Comparison of ENCODE assay signal across 1 cellular context in the genomic region with DNA sequence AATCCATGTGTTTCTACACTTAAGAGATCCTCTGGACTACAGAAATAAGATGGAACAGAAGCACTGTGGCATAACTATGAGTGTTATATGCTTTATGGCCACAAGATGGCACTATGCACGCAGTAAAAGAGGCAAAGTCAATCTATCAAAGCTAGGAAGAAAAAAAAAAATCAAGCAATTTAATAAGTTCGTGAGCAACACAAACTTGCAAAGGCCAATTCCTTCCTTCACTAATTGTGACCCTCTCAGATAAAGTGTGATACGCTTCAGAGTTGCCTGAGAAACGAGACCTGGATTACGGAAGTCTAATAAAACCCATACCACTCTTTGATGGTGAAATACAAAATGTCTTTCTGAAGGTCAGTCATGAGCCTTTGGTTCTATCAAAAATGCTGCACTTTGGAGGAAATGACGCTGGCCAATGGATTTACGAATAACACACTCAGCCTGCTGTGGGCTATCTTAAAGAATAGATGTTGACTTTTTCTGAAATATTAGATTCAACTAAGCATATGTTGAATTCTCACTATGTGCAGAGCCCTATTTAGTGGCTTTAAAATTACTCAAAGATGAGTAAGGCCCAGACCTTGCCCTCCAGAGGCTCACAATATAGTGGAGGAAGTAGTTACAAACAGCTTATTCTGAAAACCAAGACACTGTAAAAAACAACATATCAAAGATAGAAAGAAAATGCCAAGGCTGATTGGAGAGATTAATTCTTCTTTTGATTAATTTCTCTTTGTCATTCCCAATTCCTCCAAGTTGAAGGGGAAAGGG.
TF ChIP-seq lines count a peak whose summit lies in the region.

No MANE protein-coding gene starts in this region.

TF ChIP-seq in HepG2, 621 proteins besides CTCF, POLR2A, EP300 and RAD21 (continued from another document and continues in another):
- TF ChIP-seq ISX (CRISPR knock-in tag; conservative IDR thresholded peaks at IDR 0.05), result no peak
- TF ChIP-seq RFX3 (CRISPR knock-in tag; IDR thresholded peaks at IDR 0.05), result no peak
- TF ChIP-seq ZBTB38 (CRISPR knock-in tag; IDR thresholded peaks at IDR 0.05), result no peak
- TF ChIP-seq BHLHE40 (IDR thresholded peaks at IDR 0.05; ENCODE audit: low read length), result no peak
- no peak for TF ChIP-seq ARNTL (CRISPR knock-in tag; IDR thresholded peaks at IDR 0.05)
- TF ChIP-seq, protein P1, sequence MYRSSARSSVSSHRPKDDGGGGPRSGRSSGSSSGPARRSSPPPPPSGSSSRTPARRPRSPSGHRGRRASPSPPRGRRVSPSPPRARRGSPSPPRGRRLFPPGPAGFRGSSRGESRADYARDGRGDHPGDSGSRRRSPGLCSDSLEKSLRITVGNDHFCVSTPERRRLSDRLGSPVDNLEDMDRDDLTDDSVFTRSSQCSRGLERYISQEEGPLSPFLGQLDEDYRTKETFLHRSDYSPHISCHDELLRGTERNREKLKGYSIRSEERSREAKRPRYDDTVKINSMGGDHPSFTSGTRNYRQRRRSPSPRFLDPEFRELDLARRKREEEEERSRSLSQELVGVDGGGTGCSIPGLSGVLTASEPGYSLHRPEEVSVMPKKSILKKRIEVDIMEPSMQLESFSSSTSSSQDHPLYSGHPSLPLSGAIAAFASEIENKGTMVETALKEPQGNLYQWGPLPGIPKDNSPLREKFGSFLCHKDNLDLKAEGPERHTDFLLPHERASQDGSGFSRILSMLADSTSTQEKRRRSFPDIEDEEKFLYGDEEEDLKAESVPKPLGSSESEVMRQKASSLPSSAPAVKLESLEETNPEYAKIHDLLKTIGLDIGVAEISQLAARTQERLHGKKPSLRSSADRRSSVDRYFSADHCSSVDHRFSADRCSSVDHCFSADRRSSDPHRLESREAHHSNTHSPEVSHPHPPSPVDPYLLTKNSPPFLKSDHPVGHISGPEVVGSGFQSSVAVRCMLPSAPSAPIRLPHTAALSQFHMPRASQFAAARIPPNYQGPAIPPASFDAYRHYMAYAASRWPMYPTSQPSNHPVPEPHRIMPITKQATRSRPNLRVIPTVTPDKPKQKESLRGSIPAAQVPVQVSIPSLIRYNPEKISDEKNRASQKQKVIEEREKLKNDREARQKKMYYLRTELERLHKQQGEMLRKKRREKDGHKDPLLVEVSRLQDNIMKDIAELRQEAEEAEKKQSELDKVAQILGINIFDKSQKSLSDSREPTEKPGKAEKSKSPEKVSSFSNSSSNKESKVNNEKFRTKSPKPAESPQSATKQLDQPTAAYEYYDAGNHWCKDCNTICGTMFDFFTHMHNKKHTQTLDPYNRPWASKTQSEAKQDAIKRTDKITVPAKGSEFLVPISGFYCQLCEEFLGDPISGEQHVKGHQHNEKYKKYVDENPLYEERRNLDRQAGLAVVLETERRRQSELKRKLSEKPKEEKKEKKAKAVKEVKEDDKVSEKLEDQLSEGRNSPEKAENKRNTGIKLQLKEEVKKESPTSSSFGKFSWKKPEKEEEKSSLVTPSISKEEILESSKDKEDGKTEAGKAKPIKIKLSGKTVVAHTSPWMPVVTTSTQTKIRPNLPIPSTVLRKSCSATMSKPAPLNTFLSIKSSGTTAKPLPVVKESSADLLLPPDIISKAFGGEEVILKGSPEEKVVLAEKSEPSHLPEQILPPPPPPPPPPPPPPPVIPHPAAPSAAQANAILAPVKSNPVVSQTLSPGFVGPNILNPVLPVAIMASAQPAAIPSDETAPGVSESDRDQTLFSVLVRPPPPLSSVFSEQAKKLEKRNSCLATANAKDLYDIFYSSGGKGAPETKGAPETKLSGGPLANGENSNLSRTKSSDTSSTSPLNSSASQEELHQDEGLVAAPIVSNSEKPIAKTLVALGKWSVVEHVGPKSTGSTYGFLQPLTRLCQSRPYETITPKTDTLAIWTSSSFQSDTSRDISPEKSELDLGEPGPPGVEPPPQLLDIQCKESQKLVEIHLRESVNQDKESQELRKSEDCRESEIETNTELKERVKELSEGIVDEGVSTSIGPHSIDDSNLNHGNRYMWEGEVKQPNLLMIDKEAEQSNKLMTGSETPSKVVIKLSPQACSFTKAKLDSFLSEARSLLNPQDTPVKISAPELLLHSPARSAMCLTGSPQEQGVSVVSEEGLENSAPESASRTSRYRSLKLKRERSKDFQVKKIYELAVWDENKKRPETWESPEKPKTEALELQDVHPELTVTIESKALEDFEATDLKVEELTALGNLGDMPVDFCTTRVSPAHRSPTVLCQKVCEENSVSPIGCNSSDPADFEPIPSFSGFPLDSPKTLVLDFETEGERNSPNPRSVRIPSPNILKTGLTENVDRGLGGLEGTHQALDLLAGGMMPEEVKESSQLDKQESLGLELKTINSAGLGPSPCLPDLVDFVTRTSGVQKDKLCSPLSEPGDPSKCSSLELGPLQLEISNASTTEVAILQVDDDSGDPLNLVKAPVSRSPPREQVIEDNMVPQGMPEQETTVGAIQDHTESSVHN (CRISPR knock-in tag; IDR thresholded peaks at IDR 0.05), result no peak
- TF ChIP-seq ZNF446 (CRISPR knock-in tag; IDR thresholded peaks at IDR 0.05), result no peak
- TF ChIP-seq ZNF644 (CRISPR knock-in tag; IDR thresholded peaks at IDR 0.05; ENCODE audit: low read depth), result no peak
- no peak for TF ChIP-seq ZNF660 (CRISPR knock-in tag; IDR thresholded peaks at IDR 0.05; ENCODE audit: borderline replicate concordance, low read depth)
- TF ChIP-seq ZNF468 (CRISPR knock-in tag; IDR thresholded peaks at IDR 0.05), result no peak
- TF ChIP-seq, protein P2, sequence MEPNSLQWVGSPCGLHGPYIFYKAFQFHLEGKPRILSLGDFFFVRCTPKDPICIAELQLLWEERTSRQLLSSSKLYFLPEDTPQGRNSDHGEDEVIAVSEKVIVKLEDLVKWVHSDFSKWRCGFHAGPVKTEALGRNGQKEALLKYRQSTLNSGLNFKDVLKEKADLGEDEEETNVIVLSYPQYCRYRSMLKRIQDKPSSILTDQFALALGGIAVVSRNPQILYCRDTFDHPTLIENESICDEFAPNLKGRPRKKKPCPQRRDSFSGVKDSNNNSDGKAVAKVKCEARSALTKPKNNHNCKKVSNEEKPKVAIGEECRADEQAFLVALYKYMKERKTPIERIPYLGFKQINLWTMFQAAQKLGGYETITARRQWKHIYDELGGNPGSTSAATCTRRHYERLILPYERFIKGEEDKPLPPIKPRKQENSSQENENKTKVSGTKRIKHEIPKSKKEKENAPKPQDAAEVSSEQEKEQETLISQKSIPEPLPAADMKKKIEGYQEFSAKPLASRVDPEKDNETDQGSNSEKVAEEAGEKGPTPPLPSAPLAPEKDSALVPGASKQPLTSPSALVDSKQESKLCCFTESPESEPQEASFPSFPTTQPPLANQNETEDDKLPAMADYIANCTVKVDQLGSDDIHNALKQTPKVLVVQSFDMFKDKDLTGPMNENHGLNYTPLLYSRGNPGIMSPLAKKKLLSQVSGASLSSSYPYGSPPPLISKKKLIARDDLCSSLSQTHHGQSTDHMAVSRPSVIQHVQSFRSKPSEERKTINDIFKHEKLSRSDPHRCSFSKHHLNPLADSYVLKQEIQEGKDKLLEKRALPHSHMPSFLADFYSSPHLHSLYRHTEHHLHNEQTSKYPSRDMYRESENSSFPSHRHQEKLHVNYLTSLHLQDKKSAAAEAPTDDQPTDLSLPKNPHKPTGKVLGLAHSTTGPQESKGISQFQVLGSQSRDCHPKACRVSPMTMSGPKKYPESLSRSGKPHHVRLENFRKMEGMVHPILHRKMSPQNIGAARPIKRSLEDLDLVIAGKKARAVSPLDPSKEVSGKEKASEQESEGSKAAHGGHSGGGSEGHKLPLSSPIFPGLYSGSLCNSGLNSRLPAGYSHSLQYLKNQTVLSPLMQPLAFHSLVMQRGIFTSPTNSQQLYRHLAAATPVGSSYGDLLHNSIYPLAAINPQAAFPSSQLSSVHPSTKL (CRISPR knock-in tag; IDR thresholded peaks at IDR 0.05), result peak; percentile 14; the same call in 1 of the 2 replicates
- TF ChIP-seq SRSF4 (IDR thresholded peaks at IDR 0.05; ENCODE audit: low read depth, low read length, poor library complexity, severe bottlenecking), result no peak
- TF ChIP-seq CEBPB (IDR thresholded peaks at IDR 0.05; ENCODE audit: borderline replicate concordance, low read depth, low read length), result no peak
- no peak for TF ChIP-seq AGO1 (IDR thresholded peaks at IDR 0.05; ENCODE audit: low read depth, low read length, poor library complexity, severe bottlenecking)
- TF ChIP-seq, protein P3, sequence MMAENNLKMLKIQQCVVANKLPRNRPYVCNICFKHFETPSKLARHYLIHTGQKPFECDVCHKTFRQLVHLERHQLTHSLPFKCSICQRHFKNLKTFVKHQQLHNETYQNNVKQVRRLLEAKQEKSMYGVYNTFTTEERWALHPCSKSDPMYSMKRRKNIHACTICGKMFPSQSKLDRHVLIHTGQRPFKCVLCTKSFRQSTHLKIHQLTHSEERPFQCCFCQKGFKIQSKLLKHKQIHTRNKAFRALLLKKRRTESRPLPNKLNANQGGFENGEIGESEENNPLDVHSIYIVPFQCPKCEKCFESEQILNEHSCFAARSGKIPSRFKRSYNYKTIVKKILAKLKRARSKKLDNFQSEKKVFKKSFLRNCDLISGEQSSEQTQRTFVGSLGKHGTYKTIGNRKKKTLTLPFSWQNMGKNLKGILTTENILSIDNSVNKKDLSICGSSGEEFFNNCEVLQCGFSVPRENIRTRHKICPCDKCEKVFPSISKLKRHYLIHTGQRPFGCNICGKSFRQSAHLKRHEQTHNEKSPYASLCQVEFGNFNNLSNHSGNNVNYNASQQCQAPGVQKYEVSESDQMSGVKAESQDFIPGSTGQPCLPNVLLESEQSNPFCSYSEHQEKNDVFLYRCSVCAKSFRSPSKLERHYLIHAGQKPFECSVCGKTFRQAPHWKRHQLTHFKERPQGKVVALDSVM (CRISPR knock-in tag; IDR thresholded peaks at IDR 0.05), result no peak
- no peak for TF ChIP-seq SNAPC2 (CRISPR knock-in tag; IDR thresholded peaks at IDR 0.05)
- no peak for TF ChIP-seq ASH2L (IDR thresholded peaks at IDR 0.05; ENCODE audit: insufficient read length, low read depth, low read length)
- peak; percentile 91 for TF ChIP-seq SMC3 (IDR thresholded peaks at IDR 0.05; ENCODE audit: low read length)
- TF ChIP-seq ZMAT3 (CRISPR knock-in tag; conservative IDR thresholded peaks at IDR 0.05), result no peak
- TF ChIP-seq, protein P4, sequence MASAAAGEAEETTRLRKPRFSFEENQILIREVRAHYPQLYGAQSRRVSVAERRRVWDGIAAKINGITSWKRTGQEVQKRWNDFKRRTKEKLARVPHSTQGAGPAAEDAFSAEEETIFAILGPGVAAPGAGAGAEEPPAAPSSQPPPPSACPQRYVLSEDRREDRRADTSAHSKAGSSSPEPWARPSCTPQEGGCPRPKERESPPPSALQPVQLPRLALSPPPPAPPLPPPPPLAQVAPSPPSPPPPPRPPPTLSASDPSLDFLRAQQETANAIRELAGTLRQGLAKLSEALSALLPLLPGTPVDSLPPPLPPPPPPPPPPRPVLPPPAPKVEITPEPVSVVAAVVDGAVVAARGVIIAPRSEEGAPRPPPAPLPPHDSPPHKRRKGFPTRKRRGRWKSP (CRISPR knock-in tag; IDR thresholded peaks at IDR 0.05), result no peak
- no peak for TF ChIP-seq NFIB (CRISPR knock-in tag; IDR thresholded peaks at IDR 0.05; ENCODE audit: borderline replicate concordance)
- TF ChIP-seq, protein P5, sequence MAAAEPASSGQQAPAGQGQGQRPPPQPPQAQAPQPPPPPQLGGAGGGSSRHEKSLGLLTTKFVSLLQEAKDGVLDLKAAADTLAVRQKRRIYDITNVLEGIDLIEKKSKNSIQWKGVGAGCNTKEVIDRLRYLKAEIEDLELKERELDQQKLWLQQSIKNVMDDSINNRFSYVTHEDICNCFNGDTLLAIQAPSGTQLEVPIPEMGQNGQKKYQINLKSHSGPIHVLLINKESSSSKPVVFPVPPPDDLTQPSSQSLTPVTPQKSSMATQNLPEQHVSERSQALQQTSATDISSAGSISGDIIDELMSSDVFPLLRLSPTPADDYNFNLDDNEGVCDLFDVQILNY (CRISPR knock-in tag; conservative IDR thresholded peaks at IDR 0.05), result no peak
- TF ChIP-seq RBAK (CRISPR knock-in tag; IDR thresholded peaks at IDR 0.05), result no peak
- no peak for TF ChIP-seq ZFAT (CRISPR knock-in tag; conservative IDR thresholded peaks at IDR 0.05)
- no peak for TF ChIP-seq RFXANK (CRISPR knock-in tag; IDR thresholded peaks at IDR 0.05)
- peak; percentile 15; the same call in 1 of the 2 replicates for TF ChIP-seq RXRB (CRISPR knock-in tag; IDR thresholded peaks at IDR 0.05; ENCODE audit: borderline replicate concordance)
- no peak for TF ChIP-seq RBM22 (optimal IDR thresholded peaks at IDR 0.05; ENCODE audit: low read length)
- no peak for TF ChIP-seq ZNF121 (CRISPR knock-in tag; IDR thresholded peaks at IDR 0.05)
- no peak for TF ChIP-seq FOSL1 (CRISPR knock-in tag; IDR thresholded peaks at IDR 0.05; ENCODE audit: borderline replicate concordance)
- TF ChIP-seq, protein P6, sequence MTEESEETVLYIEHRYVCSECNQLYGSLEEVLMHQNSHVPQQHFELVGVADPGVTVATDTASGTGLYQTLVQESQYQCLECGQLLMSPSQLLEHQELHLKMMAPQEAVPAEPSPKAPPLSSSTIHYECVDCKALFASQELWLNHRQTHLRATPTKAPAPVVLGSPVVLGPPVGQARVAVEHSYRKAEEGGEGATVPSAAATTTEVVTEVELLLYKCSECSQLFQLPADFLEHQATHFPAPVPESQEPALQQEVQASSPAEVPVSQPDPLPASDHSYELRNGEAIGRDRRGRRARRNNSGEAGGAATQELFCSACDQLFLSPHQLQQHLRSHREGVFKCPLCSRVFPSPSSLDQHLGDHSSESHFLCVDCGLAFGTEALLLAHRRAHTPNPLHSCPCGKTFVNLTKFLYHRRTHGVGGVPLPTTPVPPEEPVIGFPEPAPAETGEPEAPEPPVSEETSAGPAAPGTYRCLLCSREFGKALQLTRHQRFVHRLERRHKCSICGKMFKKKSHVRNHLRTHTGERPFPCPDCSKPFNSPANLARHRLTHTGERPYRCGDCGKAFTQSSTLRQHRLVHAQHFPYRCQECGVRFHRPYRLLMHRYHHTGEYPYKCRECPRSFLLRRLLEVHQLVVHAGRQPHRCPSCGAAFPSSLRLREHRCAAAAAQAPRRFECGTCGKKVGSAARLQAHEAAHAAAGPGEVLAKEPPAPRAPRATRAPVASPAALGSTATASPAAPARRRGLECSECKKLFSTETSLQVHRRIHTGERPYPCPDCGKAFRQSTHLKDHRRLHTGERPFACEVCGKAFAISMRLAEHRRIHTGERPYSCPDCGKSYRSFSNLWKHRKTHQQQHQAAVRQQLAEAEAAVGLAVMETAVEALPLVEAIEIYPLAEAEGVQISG (CRISPR knock-in tag; IDR thresholded peaks at IDR 0.05), result no peak
- peak; percentile 41; the same call in 1 of the 2 replicates for TF ChIP-seq MIXL1 (CRISPR knock-in tag; IDR thresholded peaks at IDR 0.05)
- TF ChIP-seq KLF6 (CRISPR knock-in tag; IDR thresholded peaks at IDR 0.05), result no peak
- no peak for TF ChIP-seq ZNF598 (CRISPR knock-in tag; IDR thresholded peaks at IDR 0.05; ENCODE audit: borderline replicate concordance)
- no peak for TF ChIP-seq ZMYM2 (CRISPR knock-in tag; IDR thresholded peaks at IDR 0.05)
- no peak for TF ChIP-seq RFX5 (IDR thresholded peaks at IDR 0.05; ENCODE audit: low read depth, low read length)
- no peak for TF ChIP-seq CBX2 (IDR thresholded peaks at IDR 0.05; ENCODE audit: low read depth, low read length)
- no peak for TF ChIP-seq CBX2 (CRISPR knock-in tag; IDR thresholded peaks at IDR 0.05; ENCODE audit: low read depth)
